22 cellular contexts compared by ENCODE assay signal in genomic region chr1:175090775-175091174, GRCh38. TPM values are rescaled to one million over a fixed set of nuclear protein-coding genes. Genes with fewer than 3 reads are reported as not detected.
"Had no signal": no experiment of that assay in that cellular context is flagged by ENCODE, and none has a peak within 500 bp of the region (broad histone marks: within the 10 kb centered on the region; RNA-seq: fewer than 3 reads in every experiment).

No MANE protein-coding gene starts in this region.

- H3K36me3 ChIP-seq: adrenal gland, ascending aorta, brain microvascular endothelial cell, gastrocnemius medialis, sigmoid colon, upper lobe of left lung, WERI-Rb-1 had no signal

- H3K27me3 ChIP-seq: adrenal gland, ascending aorta, brain microvascular endothelial cell, gastrocnemius medialis, sigmoid colon, upper lobe of left lung had no signal

- DNase-seq: activated CD4-positive, alpha-beta T cell treated with anti-CD3 and anti-CD28 coated beads for 1 hour; activated CD4-positive, alpha-beta T cell treated with anti-CD3 and anti-CD28 coated beads, Interleukin-2, amount 50 U/mL, for 1 hour; activated CD8-positive, alpha-beta T cell treated with anti-CD3 and anti-CD28 coated beads, Interleukin-2, amount 10 ng/mL, durations not matched to agents 7 days and 5 days; activated gamma-delta T cell treated with Interleukin-2 at 50 U/mL for 16 hours; activated T-cell treated with anti-CD3 and anti-CD28 coated beads, Interleukin-2, amount 50 U/mL, for 1 hour; adrenal gland; brain microvascular endothelial cell; central memory CD4-positive, alpha-beta T cell; dermis blood vessel endothelial cell; effector CD8-positive, alpha-beta T cell; naive thymus-derived CD4-positive, alpha-beta T cell; occipital lobe; sigmoid colon; stimulated activated CD4-positive, alpha-beta T cell treated with anti-CD3 and anti-CD28 coated beads, Interleukin-2, amount 100 ng/mL, for 48 hours; stimulated activated naive CD4-positive, alpha-beta T cell; upper lobe of left lung; WERI-Rb-1 had no signal

- ATAC-seq: activated CD8-positive, alpha-beta T cell treated with anti-CD3 and anti-CD28 coated beads, Interleukin-2, amount 10 ng/mL, durations not matched to agents 7 days and 5 days; activated naive CD4-positive, alpha-beta T cell treated with anti-CD3 and anti-CD28 coated beads, Interleukin-2, amount 50 U/mL, for 72 hours; naive thymus-derived CD4-positive, alpha-beta T cell had no signal

- H3K4me3 ChIP-seq: adrenal gland, ascending aorta, gastrocnemius medialis, lung, sigmoid colon, upper lobe of left lung had no signal

- H3K9me3 ChIP-seq: adrenal gland, ascending aorta, gastrocnemius medialis, sigmoid colon, upper lobe of left lung had no signal

- H3K27ac ChIP-seq: adrenal gland, ascending aorta, brain microvascular endothelial cell, gastrocnemius medialis, sigmoid colon, upper lobe of left lung, WERI-Rb-1 had no signal

- H3K4me1 ChIP-seq: adrenal gland, ascending aorta, gastrocnemius medialis, sigmoid colon, upper lobe of left lung had no signal

RNA-seq across cellular contexts. Expression of gene TNN, which starts 23.1 kb away (rescaled TPM):
- total RNA-seq: activated CD8-positive, alpha-beta T cell treated with anti-CD3 and anti-CD28 coated beads, Interleukin-2, amount 10 ng/mL, durations not matched to agents 7 days and 5 days; activated naive CD4-positive, alpha-beta T cell treated with anti-CD3 and anti-CD28 coated beads, Interleukin-2, amount 50 U/mL, for 72 hours; dermis blood vessel endothelial cell; naive thymus-derived CD4-positive, alpha-beta T cell had no signal
- polyA plus RNA-seq: keratinocyte; naive thymus-derived CD4-positive, alpha-beta T cell had no signal
